16 cellular contexts compared by ENCODE assay signal in genomic region chr5:96597441-96598020, GRCh38.
DNase-seq lines count a peak whose midpoint lies in the region; ATAC-seq and TF ChIP-seq lines count a peak whose summit lies in the region.
"Had no signal": no experiment of that assay in that cellular context is flagged by ENCODE, and none has a peak within 500 bp of the region (broad histone marks: within the 10 kb centered on the region; RNA-seq: fewer than 3 reads in every experiment).

No MANE protein-coding gene starts in this region.

- no peaks in the 10 kb centered on the region for H3K79me2 ChIP-seq in osteoblast (ENCODE audit: insufficient read depth, low read length)

- intact Hi-C loops in IMR-90 (cut with micrococcal nuclease) = no loop called here

- H2AK9ac ChIP-seq in IMR-90 (replicated peaks; ENCODE audit: low read depth, low read length, poor library complexity) = no peak overlapping the region

- H3K4me1 ChIP-seq in IMR-90 (ENCODE audit: control insufficient read depth, insufficient read depth, low read length) = no peaks in the 10 kb centered on the region
- H3K4me1 ChIP-seq in osteoblast (ENCODE audit: insufficient read depth, low read length) = peaks cover 8% of the 10 kb centered on the region

- TF ChIP-seq POLR2A in IMR-90 (IDR thresholded peaks at IDR 0.05; ENCODE audit: low read depth, low read length) = no peak

- CTCF ChIA-PET in IMR-90 (lab: Yijun Ruan, JAX) = no interaction called here

- no peak overlapping the region for H3K23ac ChIP-seq in IMR-90 (ENCODE audit: low read depth, low read length)

- H2BK5ac ChIP-seq in IMR-90 (ENCODE audit: low read depth, low read length, poor library complexity, severe bottlenecking) = no peak overlapping the region

- BruUV-seq in IMR-90 (replicated peaks; lab: Mats Ljungman, UMichigan) = no TSS peak

- H4K91ac ChIP-seq in IMR-90 (ENCODE audit: insufficient read depth, low read depth, low read length) = no peak overlapping the region

- no peaks in the 10 kb centered on the region for H3K79me1 ChIP-seq in IMR-90 (ENCODE audit: low read depth in 1 of 2, low read length in 2 of 2)

- no peaks in the 10 kb centered on the region for H3K9me1 ChIP-seq in IMR-90 (ENCODE audit: insufficient read depth, low read length)

- H3K56ac ChIP-seq in IMR-90 (ENCODE audit: extremely low read depth, insufficient read depth, low read length) = no peak overlapping the region

- in situ Hi-C loops in IMR-90 (cut with MboI; ENCODE audit: low sequenced_read_pairs) = loop anchor here (5.0 kb wide), 1 partner anchor 250 kb away; no protein-coding TSS in a partner anchor

- H2BK20ac ChIP-seq in IMR-90 (ENCODE audit: low read depth, low read length) = no peak overlapping the region

- dilution Hi-C loops in IMR-90 (cut with HindIII; ENCODE audit: low sequenced_read_pairs, unreplicated experiment) = no loop called here

- WGBS in IMR-90 (ENCODE audit: extremely low coverage in 2 of 2, insufficient read length in 1 of 2), 2 experiments = 0% methylated on average over 2 of the region's 4 CpGs; no CpG with 5 or more reads in 1 of the 2 experiments

- H3K4me2 ChIP-seq in IMR-90 (ENCODE audit: low read depth, low read length) = no peak overlapping the region
- H3K4me2 ChIP-seq in osteoblast (ENCODE audit: insufficient read depth, low read length) = no peak overlapping the region
- H3K4me2 ChIP-seq: KMS-11 had no signal

- DNase-seq in activated T-cell treated with anti-CD3 and anti-CD28 coated beads, Interleukin-2, amount 50 U/mL, for 24 hours = no peak
- no peak for DNase-seq in activated T-cell treated with anti-CD3 and anti-CD28 coated beads, Interleukin-2, amount 50 U/mL, for 48 hours
- DNase-seq in IMR-90 = peak; percentile 77
- peak; percentile 43 for DNase-seq in astrocyte of the hippocampus (ENCODE audit: low read depth, low spot score)
- DNase-seq in osteoblast (ENCODE audit: insufficient read length, low spot score, missing footprints) = peak; percentile 36
- DNase-seq in central memory CD4-positive, alpha-beta T cell = no peak
- DNase-seq in NCI-H2171 treated with DMSO at 0.1 percent for 48 hours (lab: John Stamatoyannopoulos, UW) = no peak
- DNase-seq: activated naive CD4-positive, alpha-beta T cell treated with anti-CD3 and anti-CD28 coated beads, Interleukin-2, amount 10 ng/mL, durations not matched to agents 7 days and 5 days; islet precursor cell; NCI-H446; WERI-Rb-1 had no signal

- H3K14ac ChIP-seq in IMR-90 (replicated peaks; ENCODE audit: low read depth, low read length) = no peak overlapping the region

- no peak overlapping the region for H4K5ac ChIP-seq in IMR-90 (ENCODE audit: low read depth, low read length)

- H3K36me3 Mint-ChIP-seq in activated T-cell treated with anti-CD3 and anti-CD28 coated beads, Interleukin-2, amount 50 U/mL, for 24 hours (ENCODE audit: low read depth) = no peaks in the 10 kb centered on the region
- H3K36me3 Mint-ChIP-seq: activated naive CD4-positive, alpha-beta T cell treated with anti-CD3 and anti-CD28 coated beads, Interleukin-2, amount 10 ng/mL, durations not matched to agents 7 days and 5 days; CD14-positive monocyte had no signal

- no peak overlapping the region for H3K18ac ChIP-seq in IMR-90 (ENCODE audit: low read depth, low read length)

- no peaks in the 10 kb centered on the region for H3K9me3 ChIP-seq in IMR-90 (ENCODE audit: control insufficient read depth, insufficient read depth, low read length)
- no peaks in the 10 kb centered on the region for H3K9me3 ChIP-seq in osteoblast (ENCODE audit: low read depth, low read length)
- H3K9me3 ChIP-seq: SJSA1 had no signal

- POLR2A ChIA-PET in IMR-90 (lab: Charles Lee; ENCODE audit: unreplicated experiment) = no interaction called here

- H2BK15ac ChIP-seq in IMR-90 (ENCODE audit: low read depth, low read length) = no peak overlapping the region

- H4K8ac ChIP-seq in IMR-90 (ENCODE audit: low read depth in 2 of 2, low read length in 2 of 2) = no peak overlapping the region

- no peak for TF ChIP-seq CTCF in IMR-90 (conservative IDR thresholded peaks at IDR 0.05; ENCODE audit: low read depth, low read length)
- TF ChIP-seq CTCF in osteoblast (IDR thresholded peaks at IDR 0.05; ENCODE audit: extremely low read depth, low read depth, low read length) = no peak

- H3K4me3 ChIP-seq in IMR-90 (ENCODE audit: insufficient read depth, low read depth, low read length) (no peak overlapping the region), osteoblast (ENCODE audit: insufficient read depth, low read length) (no peak overlapping the region)
- H3K4me3 ChIP-seq: coronary artery, SJSA1 had no signal

- H3K9ac ChIP-seq in IMR-90 (ENCODE audit: low read depth, low read length) = no peak overlapping the region
- H3K9ac ChIP-seq: KMS-11 had no signal

- H3K36me3 ChIP-seq in IMR-90 (ENCODE audit: control insufficient read depth, insufficient read depth, low read length) (no peaks in the 10 kb centered on the region), osteoblast (ENCODE audit: insufficient read depth, low read length) (no peaks in the 10 kb centered on the region)
- H3K36me3 ChIP-seq: SJSA1, WERI-Rb-1 had no signal

- no peak for TF ChIP-seq RAD21 in IMR-90 (IDR thresholded peaks at IDR 0.05; ENCODE audit: low read length)

- H2AK5ac ChIP-seq in IMR-90 (ENCODE audit: low read depth, low read length) = no peak overlapping the region

- no peak overlapping the region for H3K4me3 Mint-ChIP-seq in activated T-cell treated with anti-CD3 and anti-CD28 coated beads, Interleukin-2, amount 50 U/mL, for 24 hours
- H3K4me3 Mint-ChIP-seq: activated naive CD4-positive, alpha-beta T cell treated with anti-CD3 and anti-CD28 coated beads, Interleukin-2, amount 10 ng/mL, durations not matched to agents 7 days and 5 days; CD14-positive monocyte had no signal

- peak; percentile 77 for ATAC-seq in IMR-90 (ENCODE audit: low read depth)
- ATAC-seq in HG02938 (IDR thresholded peaks at IDR 0.05; ENCODE audit: unreplicated experiment) = no peak

- H3K27me3 Mint-ChIP-seq in activated T-cell treated with anti-CD3 and anti-CD28 coated beads, Interleukin-2, amount 50 U/mL, for 24 hours = peaks cover 7% of the 10 kb centered on the region

- peak overlapping the region; percentile 63 for H3K27ac Mint-ChIP-seq in activated T-cell treated with anti-CD3 and anti-CD28 coated beads, Interleukin-2, amount 50 U/mL, for 24 hours
- H3K27ac Mint-ChIP-seq: activated naive CD4-positive, alpha-beta T cell treated with anti-CD3 and anti-CD28 coated beads, Interleukin-2, amount 10 ng/mL, durations not matched to agents 7 days and 5 days had no signal

- no peaks in the 10 kb centered on the region for H4K20me1 ChIP-seq in IMR-90 (ENCODE audit: insufficient read depth, low read length)
- H4K20me1 ChIP-seq in osteoblast (ENCODE audit: insufficient read depth, low read length) = no peaks in the 10 kb centered on the region

- no peak overlapping the region for H3K4ac ChIP-seq in IMR-90 (ENCODE audit: low read depth, low read length)

- H3K27ac ChIP-seq in IMR-90 (ENCODE audit: insufficient read depth, low read length) = no peak overlapping the region
- no peak overlapping the region for H3K27ac ChIP-seq in osteoblast (ENCODE audit: low read depth, low read length)
- H3K27ac ChIP-seq: coronary artery, KMS-11, SJSA1, WERI-Rb-1 had no signal

- H3K27me3 ChIP-seq in IMR-90 (ENCODE audit: control insufficient read depth, insufficient read depth, low read length) (no peaks in the 10 kb centered on the region), osteoblast (ENCODE audit: insufficient read depth, low read length) (no peaks in the 10 kb centered on the region)
- H3K27me3 ChIP-seq: SJSA1 had no signal

- peaks cover 28% of the 10 kb centered on the region for H3K4me1 Mint-ChIP-seq in activated T-cell treated with anti-CD3 and anti-CD28 coated beads, Interleukin-2, amount 50 U/mL, for 24 hours (ENCODE audit: low read depth)
- H3K4me1 Mint-ChIP-seq: activated naive CD4-positive, alpha-beta T cell treated with anti-CD3 and anti-CD28 coated beads, Interleukin-2, amount 10 ng/mL, durations not matched to agents 7 days and 5 days had no signal

- H3K9me3 Mint-ChIP-seq in activated T-cell treated with anti-CD3 and anti-CD28 coated beads, Interleukin-2, amount 50 U/mL, for 24 hours = no peaks in the 10 kb centered on the region
- H3K9me3 Mint-ChIP-seq: activated naive CD4-positive, alpha-beta T cell treated with anti-CD3 and anti-CD28 coated beads, Interleukin-2, amount 10 ng/mL, durations not matched to agents 7 days and 5 days had no signal

- no peak overlapping the region for H2BK120ac ChIP-seq in IMR-90 (ENCODE audit: low read depth, low read length)

- H2AFZ ChIP-seq in IMR-90 (replicated peaks; ENCODE audit: low read length, poor library complexity) (no peak overlapping the region), osteoblast (ENCODE audit: low read length) (no peak overlapping the region)

TF ChIP-seq in IMR-90, 13 proteins besides CTCF, POLR2A, EP300 and RAD21:
- TF ChIP-seq RCOR1 (IDR thresholded peaks at IDR 0.05; ENCODE audit: insufficient replicate concordance, low read length) (no peak), BHLHE40 (IDR thresholded peaks at IDR 0.05; ENCODE audit: low read depth, low read length) (peak; percentile 43; the same call in 1 of the 2 replicates), CEBPB (IDR thresholded peaks at IDR 0.05; ENCODE audit: low read depth, low read length) (peak; percentile 34; the same call in 1 of the 2 replicates), CHD1 (IDR thresholded peaks at IDR 0.05; ENCODE audit: low read depth, low read length) (no peak), SMC3 (IDR thresholded peaks at IDR 0.05; ENCODE audit: low read depth, low read length) (no peak)

Comparison
In these comparisons a context has a peak if more than half of its experiments do, and no peak if none do; other contexts are left out.
1. DNase-seq: peak in IMR-90 (single experiment), astrocyte of the hippocampus (single experiment) and osteoblast (single experiment); none in activated T-cell treated with anti-CD3 and anti-CD28 coated beads, Interleukin-2, amount 50 U/mL, for 24 hours (single experiment), activated T-cell treated with anti-CD3 and anti-CD28 coated beads, Interleukin-2, amount 50 U/mL, for 48 hours (0 of 2), central memory CD4-positive, alpha-beta T cell (single experiment) and NCI-H2171 treated with DMSO at 0.1 percent for 48 hours (single experiment).